ENCODE assay signal across 15 cellular contexts in the genomic region with DNA sequence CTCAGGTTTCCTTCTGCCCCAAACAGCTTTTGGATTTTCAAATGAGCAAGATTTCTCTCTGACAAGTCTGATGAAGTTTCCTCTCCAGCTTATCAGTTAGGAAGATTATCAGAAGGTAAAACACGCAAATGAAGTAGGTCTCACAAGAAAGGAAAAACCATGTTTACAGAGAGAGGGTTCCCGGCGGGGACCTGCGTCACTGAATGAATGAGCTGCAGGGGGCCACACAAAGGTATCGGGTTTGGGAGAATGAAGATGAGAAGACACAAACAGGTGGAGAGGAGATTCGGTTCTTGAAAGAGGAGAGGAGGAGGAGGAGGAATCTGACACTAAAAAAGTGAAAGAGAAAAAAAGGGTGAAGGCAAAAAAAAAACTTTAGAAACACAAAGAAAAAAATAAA.
"Had no signal": no experiment of that assay in that cellular context is flagged by ENCODE, and none has a peak within 500 bp of the region (broad histone marks: within the 10 kb centered on the region; RNA-seq: fewer than 3 reads in every experiment).

No MANE protein-coding gene starts in this region.

- H3K27me3 ChIP-seq: gastrocnemius medialis, neutrophil, thyroid gland had no signal

- DNase-seq: activated CD4-positive, CD25-positive, alpha-beta regulatory T cell treated with anti-CD3 and anti-CD28 coated beads, Interleukin-2, amount 50 U/mL, for 72 hours; activated naive CD4-positive, alpha-beta T cell treated with anti-CD3 and anti-CD28 coated beads for 36 hours; activated naive CD8-positive, alpha-beta T cell treated with anti-CD3 and anti-CD28 coated beads, Interleukin-2, amount 50 U/mL, for 24 hours; aorta; dermis blood vessel endothelial cell; erythroblast; gastrocnemius medialis; left ventricle myocardium inferior; naive thymus-derived CD8-positive, alpha-beta T cell; stimulated activated CD4-positive, alpha-beta T cell treated with anti-CD3 and anti-CD28 coated beads, Interleukin-2, amount 100 ng/mL, for 48 hours; stimulated activated naive B cell treated with anti-CD40 and anti-IgM and Interleukin-4, amounts not matched to agents 10 μg/mL and 1 μg/mL and 100 μg/mL, for 72 hours; thyroid gland had no signal

- H3K4me3 ChIP-seq: gastrocnemius medialis, left ventricle myocardium inferior, thyroid gland had no signal

- H3K27ac Mint-ChIP-seq: activated naive CD4-positive, alpha-beta T cell treated with anti-CD3 and anti-CD28 coated beads for 36 hours; activated naive CD8-positive, alpha-beta T cell treated with anti-CD3 and anti-CD28 coated beads, Interleukin-2, amount 50 U/mL, for 24 hours; activated T-helper 17 cell treated with anti-CD3 and anti-CD28 coated beads, Interleukin-2, amount 50 U/mL, for 72 hours; naive thymus-derived CD8-positive, alpha-beta T cell; stimulated activated naive B cell treated with anti-CD40 and anti-IgM and Interleukin-4, amounts not matched to agents 10 μg/mL and 1 μg/mL and 100 μg/mL, for 72 hours; T-helper 2 cell treated with Interferon-gamma antibody and Interleukin-4, amounts not matched to agents 5 μg/mL and 100 μg/mL, for 36 hours had no signal

- H3K4me3 Mint-ChIP-seq: activated naive CD4-positive, alpha-beta T cell treated with anti-CD3 and anti-CD28 coated beads for 36 hours; activated naive CD8-positive, alpha-beta T cell treated with anti-CD3 and anti-CD28 coated beads, Interleukin-2, amount 50 U/mL, for 24 hours; activated T-helper 17 cell treated with anti-CD3 and anti-CD28 coated beads, Interleukin-2, amount 50 U/mL, for 72 hours; naive thymus-derived CD8-positive, alpha-beta T cell; stimulated activated naive B cell treated with anti-CD40 and anti-IgM and Interleukin-4, amounts not matched to agents 10 μg/mL and 1 μg/mL and 100 μg/mL, for 72 hours; T-helper 2 cell treated with Interferon-gamma antibody and Interleukin-4, amounts not matched to agents 5 μg/mL and 100 μg/mL, for 36 hours had no signal

- ATAC-seq: activated naive CD8-positive, alpha-beta T cell treated with anti-CD3 and anti-CD28 coated beads, Interleukin-2, amount 50 U/mL, for 24 hours; activated T-helper 17 cell treated with anti-CD3 and anti-CD28 coated beads, Interleukin-2, amount 50 U/mL, for 72 hours; gastrocnemius medialis; naive thymus-derived CD8-positive, alpha-beta T cell; stimulated activated naive B cell treated with anti-CD40 and anti-IgM and Interleukin-4, amounts not matched to agents 10 μg/mL and 1 μg/mL and 100 μg/mL, for 72 hours had no signal

- H3K36me3 ChIP-seq: gastrocnemius medialis, thyroid gland had no signal

- H3K27ac ChIP-seq: gastrocnemius medialis, left ventricle myocardium inferior, neutrophil, thyroid gland had no signal

- H3K9me3 Mint-ChIP-seq: activated naive CD4-positive, alpha-beta T cell treated with anti-CD3 and anti-CD28 coated beads for 36 hours; activated naive CD8-positive, alpha-beta T cell treated with anti-CD3 and anti-CD28 coated beads, Interleukin-2, amount 50 U/mL, for 24 hours; activated T-helper 17 cell treated with anti-CD3 and anti-CD28 coated beads, Interleukin-2, amount 50 U/mL, for 72 hours; naive thymus-derived CD8-positive, alpha-beta T cell; stimulated activated naive B cell treated with anti-CD40 and anti-IgM and Interleukin-4, amounts not matched to agents 10 μg/mL and 1 μg/mL and 100 μg/mL, for 72 hours; T-helper 2 cell treated with Interferon-gamma antibody and Interleukin-4, amounts not matched to agents 5 μg/mL and 100 μg/mL, for 36 hours had no signal

- H3K36me3 Mint-ChIP-seq: stimulated activated naive B cell treated with anti-CD40 and anti-IgM and Interleukin-4, amounts not matched to agents 10 μg/mL and 1 μg/mL and 100 μg/mL, for 72 hours had no signal

- H3K9me3 ChIP-seq: gastrocnemius medialis, left ventricle myocardium inferior, neutrophil, thyroid gland had no signal

- H3K4me1 ChIP-seq: thyroid gland had no signal
